In the genomic region with DNA sequence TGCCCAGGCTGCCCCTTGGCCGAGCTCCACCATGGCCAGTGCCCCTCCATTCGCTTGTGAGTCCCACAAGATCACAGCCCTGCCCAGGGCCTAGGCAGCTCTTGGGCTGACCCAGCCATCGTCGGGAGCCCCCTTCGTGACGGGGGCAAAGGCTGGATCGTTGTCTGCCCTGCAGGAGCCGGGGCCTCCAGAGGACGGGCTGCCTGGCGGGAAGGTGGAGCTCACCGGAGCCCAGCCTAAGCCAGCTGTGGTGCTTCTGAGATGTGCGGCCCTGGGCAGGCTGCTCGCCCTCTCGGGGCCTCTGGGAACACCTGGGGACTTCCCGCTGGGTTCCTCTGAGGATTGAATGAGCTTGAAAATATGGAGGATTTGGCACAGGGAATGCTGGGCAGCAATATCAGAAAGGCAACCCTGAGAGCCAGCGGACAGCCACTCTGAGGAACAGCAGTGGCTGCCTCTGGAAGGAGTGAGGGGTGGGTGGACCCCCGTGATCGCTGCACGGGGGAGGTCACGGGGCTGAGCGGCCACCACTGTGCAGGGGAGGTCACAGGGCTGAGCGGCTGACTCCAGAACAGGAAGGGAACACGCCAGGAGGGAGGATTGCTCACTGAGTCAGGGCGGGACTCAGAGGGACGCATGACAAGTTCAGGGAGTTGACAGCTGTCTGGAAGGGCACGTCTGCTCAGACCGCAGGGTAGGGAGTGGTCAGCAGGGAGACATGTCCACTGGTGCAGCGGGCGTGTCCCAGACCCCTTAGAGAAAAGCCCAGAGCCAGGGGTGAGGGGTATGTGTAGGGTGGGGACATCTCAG, we compare ENCODE assay signal across 15 cellular contexts. TPM values are rescaled to one million over a fixed set of nuclear protein-coding genes. Genes with fewer than 3 reads are reported as not detected.
A peak's percentile ranks its signal among the peaks of the same experiment; 100 is the strongest.
DNase-seq lines count a peak whose midpoint lies in the region; ATAC-seq and TF ChIP-seq lines count a peak whose summit lies in the region.
"Had no signal": no experiment of that assay in that cellular context is flagged by ENCODE, and none has a peak within 500 bp of the region (broad histone marks: within the 10 kb centered on the region; RNA-seq: fewer than 3 reads in every experiment).

No MANE protein-coding gene starts in this region.

- H3K36me3 ChIP-seq in PC-3 (ENCODE audit: low read depth, low read length) (no peaks in the 10 kb centered on the region), sigmoid colon (no peaks in the 10 kb centered on the region), MG63 (no peaks in the 10 kb centered on the region)
- H3K36me3 ChIP-seq: tibial artery had no signal

- BruUV-seq in PC-3 (replicated peaks; lab: Mats Ljungman, UMichigan) = no TSS peak

- H3K4me3 Mint-ChIP-seq in glutamatergic neuron (ENCODE audit: unreplicated experiment) = no peak overlapping the region
- H3K4me3 Mint-ChIP-seq in naive thymus-derived CD8-positive, alpha-beta T cell = no peak overlapping the region
- H3K4me3 Mint-ChIP-seq: activated naive CD8-positive, alpha-beta T cell treated with anti-CD3 and anti-CD28 coated beads, Interleukin-2, amount 50 U/mL, for 24 hours had no signal

- TF ChIP-seq CTCF in PC-3 (conservative IDR thresholded peaks at IDR 0.05; ENCODE audit: low read depth, low read length) = no peak
- TF ChIP-seq CTCF in glutamatergic neuron (IDR thresholded peaks at IDR 0.05; ENCODE audit: partially characterized antibody, unreplicated experiment) = no peak
- TF ChIP-seq CTCF in sigmoid colon (IDR thresholded peaks at IDR 0.05) = no peak

- H3K4me3 ChIP-seq in PC-3 (ENCODE audit: low read length) (no peak overlapping the region), sigmoid colon (no peak overlapping the region), MG63 (no peak overlapping the region)
- H3K4me3 ChIP-seq: tibial artery had no signal

- WGBS in sigmoid colon, 2 donors = 25 to 59% methylated on average over 29 of the region's 29 CpGs

- 0 out of 2 replicates have a peak overlapping the region, but pooled peaks have one; percentile 15 for H2AFZ ChIP-seq in PC-3 (ENCODE audit: low read length)

- 0 out of 2 replicates have a peak overlapping the region, but pooled peaks have one; percentile 5 for H3K4me2 ChIP-seq in PC-3 (ENCODE audit: low read length)

- no peaks in the 10 kb centered on the region for H3K9me3 ChIP-seq in PC-3 (ENCODE audit: low read length)
- no peaks in the 10 kb centered on the region for H3K9me3 ChIP-seq in sigmoid colon
- H3K9me3 ChIP-seq in MG63 = no peaks in the 10 kb centered on the region
- H3K9me3 ChIP-seq: tibial artery had no signal

- POLR2A ChIA-PET in PC-3 (lab: Charles Lee; ENCODE audit: unreplicated experiment) = no interaction called here
- POLR2A ChIA-PET in naive thymus-derived CD8-positive, alpha-beta T cell (lab: Charles Lee) = no interaction called here

- peaks cover 6% of the 10 kb centered on the region for H3K27me3 Mint-ChIP-seq in glutamatergic neuron (ENCODE audit: unreplicated experiment)
- peaks cover 3 to 43% (median 16%) of the 10 kb centered on the region in 5 donors for H3K27me3 Mint-ChIP-seq in naive thymus-derived CD8-positive, alpha-beta T cell

- no peaks in the 10 kb centered on the region for H3K79me2 ChIP-seq in PC-3 (ENCODE audit: low read length)

- ATAC-seq in PC-3 = peak; percentile 34
- no peak for ATAC-seq in naive thymus-derived CD8-positive, alpha-beta T cell
- ATAC-seq: activated naive CD8-positive, alpha-beta T cell treated with anti-CD3 and anti-CD28 coated beads, Interleukin-2, amount 50 U/mL, for 24 hours had no signal

- CTCF ChIA-PET in PC-3 (lab: Charles Lee) = no interaction called here

- peak; percentile 25 for DNase-seq in NCI-H1092 treated with DMSO at 0.1 percent for 48 hours (lab: John Stamatoyannopoulos, UW)
- no peak for DNase-seq in NCI-H1092 (lab: John Stamatoyannopoulos, UW)
- peak; percentile 45 for DNase-seq in PC-3
- peak; percentile 15 for DNase-seq in glutamatergic neuron
- DNase-seq in sigmoid colon = peak; percentile 62
- no peak for DNase-seq in NCI-H748 (lab: John Stamatoyannopoulos, UW; ENCODE audit: unreplicated experiment)
- DNase-seq in MG63 = no peak
- no peak for DNase-seq in naive thymus-derived CD8-positive, alpha-beta T cell
- DNase-seq: activated naive CD8-positive, alpha-beta T cell treated with anti-CD3 and anti-CD28 coated beads, Interleukin-2, amount 50 U/mL, for 24 hours; cortex of kidney; naive B cell; NCI-H2107; small intestine had no signal

- no peaks in the 10 kb centered on the region for H3K36me3 Mint-ChIP-seq in glutamatergic neuron (ENCODE audit: unreplicated experiment)
- H3K36me3 Mint-ChIP-seq in naive thymus-derived CD8-positive, alpha-beta T cell = no peaks in the 10 kb centered on the region
- H3K36me3 Mint-ChIP-seq: naive B cell had no signal

- H3K27ac Mint-ChIP-seq in glutamatergic neuron (ENCODE audit: unreplicated experiment) = no peak overlapping the region
- H3K27ac Mint-ChIP-seq in naive thymus-derived CD8-positive, alpha-beta T cell = no peak overlapping the region
- H3K27ac Mint-ChIP-seq: activated naive CD8-positive, alpha-beta T cell treated with anti-CD3 and anti-CD28 coated beads, Interleukin-2, amount 50 U/mL, for 24 hours had no signal

- peaks cover 5% of the 10 kb centered on the region for H3K9me3 Mint-ChIP-seq in glutamatergic neuron (ENCODE audit: unreplicated experiment)
- H3K9me3 Mint-ChIP-seq in naive thymus-derived CD8-positive, alpha-beta T cell = no peaks in the 10 kb centered on the region
- H3K9me3 Mint-ChIP-seq: activated naive CD8-positive, alpha-beta T cell treated with anti-CD3 and anti-CD28 coated beads, Interleukin-2, amount 50 U/mL, for 24 hours; naive B cell had no signal

- H3K27me3 ChIP-seq in PC-3 (ENCODE audit: low read length) (no peaks in the 10 kb centered on the region), sigmoid colon (peaks cover 7 to 61% (median 39%) of the 10 kb centered on the region in 3 donors), MG63 (no peaks in the 10 kb centered on the region)

- H3K9ac ChIP-seq in PC-3 (ENCODE audit: low read length) = no peak overlapping the region

- no peak overlapping the region for H3K27ac ChIP-seq in PC-3 (ENCODE audit: low read length)
- H3K27ac ChIP-seq in sigmoid colon = no peak overlapping the region
- H3K27ac ChIP-seq: 22Rv1, tibial artery had no signal

- no peak for TF ChIP-seq EP300 in sigmoid colon (IDR thresholded peaks at IDR 0.05)

- no peak for TF ChIP-seq POLR2A in sigmoid colon (IDR thresholded peaks at IDR 0.05)

- peaks cover 20% of the 10 kb centered on the region for H3K4me1 Mint-ChIP-seq in glutamatergic neuron (ENCODE audit: low read depth, unreplicated experiment)
- peaks cover 0 to 7% (median 2%) of the 10 kb centered on the region in 4 donors for H3K4me1 Mint-ChIP-seq in naive thymus-derived CD8-positive, alpha-beta T cell

- H3F3A ChIP-seq in PC-3 (ENCODE audit: low read length, unreplicated experiment) = no peaks in the 10 kb centered on the region

- H4K20me1 ChIP-seq in PC-3 (ENCODE audit: low read length) = no peaks in the 10 kb centered on the region

- H3K9me2 ChIP-seq in PC-3 (replicated peaks; ENCODE audit: low read length) = no peaks in the 10 kb centered on the region

- H3K4me1 ChIP-seq in PC-3 (ENCODE audit: insufficient read depth, low read length) (peaks cover 14% of the 10 kb centered on the region), sigmoid colon (peaks cover 0 to 3% (median 0%) of the 10 kb centered on the region in 4 donors)

- intact Hi-C loops in PC-3 (cut with micrococcal nuclease) (no loop called here), sigmoid colon (cut with DNase I) (no loop called here)

RNA-seq across cellular contexts. Expression of gene TP73, which starts 19.3 kb away (rescaled TPM):
- 2.5 and 2.6 TPM in 2 replicates for total RNA-seq in PC-3 (2014; rRNA removed)
- 13.0 TPM for total RNA-seq in glutamatergic neuron (ENCODE audit: unreplicated experiment)
- not detected for total RNA-seq in sigmoid colon
- under 1 TPM in 2 of 3 donors, not detected in 1; 0.22 to 0.69 TPM for polyA plus RNA-seq in sigmoid colon
- total RNA-seq in MG63 (2014; rRNA removed; shearing (Covaris generic); ENCODE audit: low replicate concordance) = 3.1 and 8.3 TPM in 2 replicates
- not detected for total RNA-seq in naive thymus-derived CD8-positive, alpha-beta T cell
- under 1 TPM in 2 of 3 donors, not detected in 1; 0.04 to 0.06 TPM for polyA plus RNA-seq in naive thymus-derived CD8-positive, alpha-beta T cell

RNA-seq across cellular contexts. Expression of gene WRAP73, which starts 21.7 kb away (rescaled TPM):
- total RNA-seq in PC-3 (2014; rRNA removed) = 57.2 and 67.8 TPM in 2 replicates
- total RNA-seq in glutamatergic neuron (ENCODE audit: unreplicated experiment) = 47.7 TPM
- 10 to 100 TPM; 11.4 to 17.2 (median 14.8) TPM for total RNA-seq in sigmoid colon
- polyA plus RNA-seq in sigmoid colon = 10 to 100 TPM; 17.4 to 24.2 (median 18.7) TPM
- 37.6 and 52.7 TPM in 2 replicates for total RNA-seq in MG63 (2014; rRNA removed; shearing (Covaris generic); ENCODE audit: low replicate concordance)
- total RNA-seq in naive thymus-derived CD8-positive, alpha-beta T cell = 10 to 100 TPM; 37.4 to 46.8 TPM
- 10 to 100 TPM; 26.3 to 32.1 (median 26.4) TPM for polyA plus RNA-seq in naive thymus-derived CD8-positive, alpha-beta T cell

RNA-seq across cellular contexts. Expression of gene TPRG1L, which starts 46.8 kb away (rescaled TPM):
- total RNA-seq in PC-3 (2014; rRNA removed) (32.0 and 44.5 TPM in 2 replicates), glutamatergic neuron (ENCODE audit: unreplicated experiment) (43.1 TPM), sigmoid colon (10 to 100 TPM; 34.9 to 51.8 (median 43.2) TPM)
- 100 to 1,000 TPM in 1 of 3 donors, 10 to 100 TPM in 2; 43.6 to 105 (median 85.9) TPM for polyA plus RNA-seq in sigmoid colon
- total RNA-seq in MG63 (2014; rRNA removed; shearing (Covaris generic); ENCODE audit: low replicate concordance) = 32.4 and 34.5 TPM in 2 replicates
- total RNA-seq in naive thymus-derived CD8-positive, alpha-beta T cell = 10 to 100 TPM; 57.4 to 61.7 TPM
- 10 to 100 TPM; 41.9 to 48.3 (median 42.3) TPM for polyA plus RNA-seq in naive thymus-derived CD8-positive, alpha-beta T cell

Comparison
In these comparisons a context has a peak if more than half of its experiments do, and no peak if none do; other contexts are left out.
1. DNase-seq: peak in NCI-H1092 treated with DMSO at 0.1 percent for 48 hours (single experiment), PC-3 (single experiment), glutamatergic neuron (single experiment) and sigmoid colon (single experiment); none in NCI-H1092 (single experiment), NCI-H748 (single experiment), MG63 (single experiment) and naive thymus-derived CD8-positive, alpha-beta T cell (0 of 10).